ENCODE assay signal across 23 cellular contexts in the genomic region with DNA sequence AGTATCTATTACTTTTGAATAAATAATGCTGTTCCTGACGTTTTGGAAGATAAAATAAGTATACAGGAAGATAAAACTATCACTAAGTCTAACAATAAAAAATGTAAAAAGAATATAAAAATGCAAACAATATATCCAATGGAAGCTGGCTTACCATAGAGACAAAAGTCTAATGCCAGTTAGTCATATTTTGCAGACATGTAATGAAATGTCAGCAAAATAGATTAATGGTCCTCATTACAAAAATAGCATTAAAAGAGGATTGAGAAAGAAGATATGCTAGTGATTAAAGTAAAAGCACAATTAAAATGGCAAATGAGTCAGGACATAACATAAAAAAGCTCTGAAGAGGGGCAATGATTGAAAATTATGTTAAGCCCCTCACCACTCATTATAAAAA.
"Had no signal": no experiment of that assay in that cellular context is flagged by ENCODE, and none has a peak within 500 bp of the region (broad histone marks: within the 10 kb centered on the region; RNA-seq: fewer than 3 reads in every experiment).

No MANE protein-coding gene starts in this region.

- H2AFZ ChIP-seq: hepatocyte had no signal

- H3K4me2 ChIP-seq: hepatocyte had no signal

- H3K9me3 Mint-ChIP-seq: mesothelial cell of epicardium had no signal

- H3K27ac ChIP-seq: coronary artery, dorsolateral prefrontal cortex, esophagus muscularis mucosa, foreskin keratinocyte, gastroesophageal sphincter, heart left ventricle, hepatocyte, left lung, lower lobe of right lung had no signal

- H3K27me3 Mint-ChIP-seq: naive B cell had no signal

- H3K27ac Mint-ChIP-seq: immature natural killer cell, mesothelial cell of epicardium, naive B cell had no signal

- DNase-seq: dorsolateral prefrontal cortex; effector CD4-positive, alpha-beta T cell; effector memory CD4-positive, alpha-beta T cell; foreskin keratinocyte; heart left ventricle; hypothalamus; immature natural killer cell; left cardiac atrium; left lung; left ventricle myocardium superior; lower lobe of right lung; mesenchymal stem cell; mucosa of descending colon; naive B cell had no signal

- H3K36me3 ChIP-seq: esophagus muscularis mucosa, gastroesophageal sphincter, heart left ventricle, left lung, lower lobe of right lung had no signal

- H3K9me3 ChIP-seq: esophagus muscularis mucosa, gastroesophageal sphincter, heart left ventricle, left lung, lower lobe of right lung, mucosa of descending colon had no signal

- H3K4me1 ChIP-seq: esophagus muscularis mucosa, foreskin keratinocyte, gastroesophageal sphincter, heart left ventricle, left lung, lower lobe of right lung had no signal

- H3K27me3 ChIP-seq: dorsolateral prefrontal cortex, esophagus muscularis mucosa, foreskin keratinocyte, gastroesophageal sphincter, heart left ventricle, hepatocyte, left lung had no signal

- H3K36me3 Mint-ChIP-seq: immature natural killer cell, mesothelial cell of epicardium, naive B cell had no signal

- FAIRE-seq: colon, endothelial cell of umbilical vein, frontal cortex, keratinocyte had no signal

- ATAC-seq: foreskin keratinocyte, gastroesophageal sphincter, heart left ventricle, left cardiac atrium, left lung, left ventricle myocardium superior, lower lobe of right lung, mucosa of descending colon had no signal

- H3K79me2 ChIP-seq: hepatocyte had no signal

- H3K4me3 Mint-ChIP-seq: immature natural killer cell, mesothelial cell of epicardium, naive B cell had no signal

- H3K4me1 Mint-ChIP-seq: immature natural killer cell, naive B cell had no signal

- H3K4me3 ChIP-seq: coronary artery, dorsolateral prefrontal cortex, esophagus muscularis mucosa, gastroesophageal sphincter, heart left ventricle, hepatocyte, left lung, lower lobe of right lung, mucosa of descending colon had no signal
